ENCODE assay signal across 9 cellular contexts in genomic region chr5:17189381-17190036, GRCh38. TPM values are rescaled to one million over a fixed set of nuclear protein-coding genes. Genes with fewer than 3 reads are reported as not detected.
DNase-seq lines count a peak whose midpoint lies in the region; ATAC-seq, FAIRE-seq and TF ChIP-seq lines count a peak whose summit lies in the region.
"Had no signal": no experiment of that assay in that cellular context is flagged by ENCODE, and none has a peak within 500 bp of the region (broad histone marks: within the 10 kb centered on the region; RNA-seq: fewer than 3 reads in every experiment).

No MANE protein-coding gene starts in this region.

- DNase-seq in DMS153 treated with DMSO at 0.1 percent for 48 hours (lab: John Stamatoyannopoulos, UW; ENCODE audit: unreplicated experiment) (peak; percentile 87), MG63 (peak; percentile 75), SHP77 treated with DMSO at 0.1 percent for 48 hours (lab: John Stamatoyannopoulos, UW) (peak; percentile 78), cardiac muscle cell (ENCODE audit: low read depth in 1 of 2, low spot score in 1 of 2) (peak; percentile 89 to 90), renal cortical epithelial cell (ENCODE audit: low read depth) (peak; percentile 65), GM12892 (ENCODE audit: insufficient read length) (no peak)
- peak; percentile 33 for DNase-seq in activated gamma-delta T cell treated with anti-CD3 and anti-CD28 coated beads, Interleukin-2, amount 50 U/mL, for 16 hours (ENCODE audit: low read depth)

- H3K27me3 ChIP-seq in MG63 (no peaks in the 10 kb centered on the region), cardiac muscle cell (no peaks in the 10 kb centered on the region)

- no peak overlapping the region for H3K4me3 ChIP-seq in MG63
- H3K4me3 ChIP-seq in cardiac muscle cell: no peak overlapping the region

- FAIRE-seq in GM12892 (lab: Jason Lieb, UNC): no peak
- FAIRE-seq: colon had no signal

- peak; percentile 72 for ATAC-seq in GM21717 (IDR thresholded peaks at IDR 0.05; ENCODE audit: unreplicated experiment)

- peak; percentile 77 for TF ChIP-seq CTCF in cardiac muscle cell (IDR thresholded peaks at IDR 0.05; ENCODE audit: low read depth, low read length)

- peaks cover 11% of the 10 kb centered on the region for H3K4me1 ChIP-seq in cardiac muscle cell (ENCODE audit: low read depth)

- H3K9me3 ChIP-seq in MG63 (no peaks in the 10 kb centered on the region), cardiac muscle cell (ENCODE audit: low read depth) (no peaks in the 10 kb centered on the region)

- no peak for TF ChIP-seq POLR2A in GM12892 (IDR thresholded peaks at IDR 0.05; ENCODE audit: low read depth, low read length)

- no peak overlapping the region for H3K27ac ChIP-seq in cardiac muscle cell

- H3K36me3 ChIP-seq in MG63: no peaks in the 10 kb centered on the region
- no peaks in the 10 kb centered on the region for H3K36me3 ChIP-seq in cardiac muscle cell

RNA-seq across cellular contexts. Expression of gene BASP1, which starts 27.9 kb away (rescaled TPM):
- total RNA-seq in MG63 (2014; rRNA removed; shearing (Covaris generic); ENCODE audit: low replicate concordance): 543 and 644 TPM in 2 replicates
- total RNA-seq in cardiac muscle cell: 111 and 129 TPM in 2 replicates
- 87.3 and 91.2 TPM in 2 replicates for polyA plus RNA-seq in cardiac muscle cell
- 79.5 and 82.6 TPM in 2 replicates for total RNA-seq in renal cortical epithelial cell
- 106 TPM for polyA plus RNA-seq in GM12892 (2012; ENCODE audit: missing spikeins)
